Comparison of ENCODE assay signal across 15 cellular contexts in genomic region chr11:108206171-108206570, GRCh38.
"Had no signal": no experiment of that assay in that cellular context is flagged by ENCODE, and none has a peak within 500 bp of the region (broad histone marks: within the 10 kb centered on the region; RNA-seq: fewer than 3 reads in every experiment).

No MANE protein-coding gene starts in this region.

- H3K9me3 ChIP-seq: ascending aorta, thyroid gland had no signal

- ATAC-seq: activated CD8-positive, alpha-beta T cell treated with anti-CD3 and anti-CD28 coated beads, Interleukin-2, amount 10 ng/mL, durations not matched to agents 7 days and 5 days; foreskin keratinocyte; lower lobe of right lung had no signal

- H3K4me1 ChIP-seq: ascending aorta, breast epithelium, foreskin keratinocyte, lower lobe of right lung, thyroid gland had no signal

- H3K27me3 ChIP-seq: ascending aorta, breast epithelium, dorsolateral prefrontal cortex, foreskin keratinocyte, thyroid gland had no signal

- H3K36me3 ChIP-seq: breast epithelium had no signal

- DNase-seq: activated CD4-positive, alpha-beta T cell treated with anti-CD3 and anti-CD28 coated beads for 4 hours; activated CD8-positive, alpha-beta memory T cell treated with anti-CD3 and anti-CD28 coated beads, Interleukin-2, amount 50 U/mL, for 48 hours; activated CD8-positive, alpha-beta T cell treated with anti-CD3 and anti-CD28 coated beads, Interleukin-2, amount 10 ng/mL, durations not matched to agents 7 days and 5 days; activated naive CD4-positive, alpha-beta T cell treated with Interleukin-2 at 50 U/mL for 16 hours; foreskin keratinocyte; glutamatergic neuron; kidney glomerular epithelial cell; lower lobe of right lung; stimulated activated CD4-positive, alpha-beta T cell treated with anti-CD3 and anti-CD28 coated beads, Interleukin-12 subunit alpha, Interleukin-12 subunit beta, amount 100 ng/mL, for 4 hours; stimulated activated CD4-positive, alpha-beta T cell treated with anti-CD3 and anti-CD28 coated beads, Interleukin-2, amount 100 ng/mL, for 24 hours; T-helper 2 cell; thyroid gland had no signal

- H3K27ac ChIP-seq: ascending aorta, breast epithelium, dorsolateral prefrontal cortex, foreskin keratinocyte, lower lobe of right lung, thyroid gland had no signal

- H3K4me3 ChIP-seq: ascending aorta, breast epithelium, dorsolateral prefrontal cortex, lower lobe of right lung, thyroid gland had no signal
